In the genomic region with DNA sequence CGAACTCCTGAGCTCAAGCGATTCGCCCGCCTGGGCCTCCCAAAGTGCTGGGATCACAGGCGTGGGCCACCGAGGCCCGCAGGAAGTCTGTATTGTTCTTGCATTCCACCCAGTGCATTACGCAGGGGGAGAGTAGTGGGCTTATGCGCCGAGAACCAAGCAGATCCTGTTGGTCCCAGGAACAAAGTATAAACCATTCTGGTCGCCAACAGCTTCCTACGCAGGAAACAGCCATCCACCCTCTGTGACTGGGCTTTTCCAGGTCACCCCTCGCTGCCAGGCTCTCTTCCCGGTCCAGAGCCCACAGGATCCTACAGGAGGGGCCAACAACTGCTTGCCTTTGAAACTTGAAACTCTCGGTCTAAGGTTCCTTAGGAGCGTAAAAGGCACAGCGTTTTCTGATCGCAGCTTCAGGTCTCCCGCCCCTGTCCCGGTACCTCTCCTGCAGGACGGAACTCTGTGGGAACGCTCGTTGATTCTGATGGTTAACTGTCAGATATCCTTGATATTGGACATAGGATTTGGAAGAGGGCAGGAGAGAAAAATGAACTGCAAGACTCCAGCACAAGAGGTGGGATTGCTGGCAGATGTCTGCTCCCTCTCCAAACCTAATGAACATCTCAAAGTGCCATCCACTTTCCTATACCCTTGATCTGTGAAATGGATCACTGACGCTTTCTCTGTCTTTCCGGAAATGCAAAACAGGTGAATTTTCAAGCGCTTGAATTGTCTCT, we compare ENCODE assay signal across 10 cellular contexts. TPM values are rescaled to one million over a fixed set of nuclear protein-coding genes. Genes with fewer than 3 reads are reported as not detected.
A peak's percentile ranks its signal among the peaks of the same experiment; 100 is the strongest.
DNase-seq lines count a peak whose midpoint lies in the region; ATAC-seq and TF ChIP-seq lines count a peak whose summit lies in the region.
"Had no signal": no experiment of that assay in that cellular context is flagged by ENCODE, and none has a peak within 500 bp of the region (broad histone marks: within the 10 kb centered on the region; RNA-seq: fewer than 3 reads in every experiment).

No MANE protein-coding gene starts in this region.

- H3K27me3 ChIP-seq in CD4-positive, CD25-positive, alpha-beta regulatory T cell (ENCODE audit: control insufficient read depth, insufficient read depth, low read length) = no peaks in the 10 kb centered on the region
- no peaks in the 10 kb centered on the region for H3K27me3 ChIP-seq in PC-3 (ENCODE audit: low read length)

- H3K27ac ChIP-seq in CD4-positive, CD25-positive, alpha-beta regulatory T cell (ENCODE audit: insufficient read depth, low read length, poor library complexity, severe bottlenecking) = no peak overlapping the region
- peak overlapping the region; percentile 64 for H3K27ac ChIP-seq in PC-3 (ENCODE audit: low read length)

- H3F3A ChIP-seq in PC-3 (ENCODE audit: low read length, unreplicated experiment) = no peaks in the 10 kb centered on the region

- H3K27me3 Mint-ChIP-seq in CD4-positive, CD25-positive, alpha-beta regulatory T cell = peaks cover 17% of the 10 kb centered on the region
- no peaks in the 10 kb centered on the region for H3K27me3 Mint-ChIP-seq in osteocyte (ENCODE audit: unreplicated experiment)
- H3K27me3 Mint-ChIP-seq: memory B cell had no signal

- H3K4me3 Mint-ChIP-seq in CD4-positive, CD25-positive, alpha-beta regulatory T cell = peak overlapping the region; percentile 38 to 73 (median 60)
- H3K4me3 Mint-ChIP-seq in osteocyte (ENCODE audit: unreplicated experiment) = peak overlapping the region; percentile 75
- H3K4me3 Mint-ChIP-seq: memory B cell had no signal

- no peaks in the 10 kb centered on the region for H3K9me2 ChIP-seq in PC-3 (replicated peaks; ENCODE audit: low read length)

- H3K4me1 ChIP-seq in CD4-positive, CD25-positive, alpha-beta regulatory T cell (ENCODE audit: control insufficient read depth, insufficient read depth, low read length, poor library complexity, severe bottlenecking) = peaks cover 25% of the 10 kb centered on the region
- peaks cover 32% of the 10 kb centered on the region for H3K4me1 ChIP-seq in PC-3 (ENCODE audit: insufficient read depth, low read length)

- intact Hi-C loops in PC-3 (cut with micrococcal nuclease) = loop anchor here (5.0 to 10.0 kb wide), 3 partner anchors 37 to 438 kb away; a partner anchor contains a TSS

- no peak for DNase-seq in CD4-positive, CD25-positive, alpha-beta regulatory T cell
- DNase-seq in PC-3 (peak; percentile 81), fibroblast of pulmonary artery (ENCODE audit: low read depth) (peak; percentile 31), osteocyte (ENCODE audit: extremely low spot score, unreplicated experiment) (no peak), DMS114 treated with DMSO at 0.1 percent for 48 hours (lab: John Stamatoyannopoulos, UW; ENCODE audit: unreplicated experiment) (no peak), NCI-H2107 (lab: John Stamatoyannopoulos, UW) (no peak)
- DNase-seq: NCI-H526 had no signal

- H3K36me3 ChIP-seq in CD4-positive, CD25-positive, alpha-beta regulatory T cell (ENCODE audit: control insufficient read depth, insufficient read depth, low read length) = peaks cover 7% of the 10 kb centered on the region
- H3K36me3 ChIP-seq in PC-3 (ENCODE audit: low read depth, low read length) = no peaks in the 10 kb centered on the region

- peaks cover 90% of the 10 kb centered on the region for H3K79me2 ChIP-seq in PC-3 (ENCODE audit: low read length)

- H3K9me3 ChIP-seq in CD4-positive, CD25-positive, alpha-beta regulatory T cell (ENCODE audit: control insufficient read depth in 2 of 2, low read length in 2 of 2) = no peaks in the 10 kb centered on the region
- no peaks in the 10 kb centered on the region for H3K9me3 ChIP-seq in PC-3 (ENCODE audit: low read length)

- no peak overlapping the region for H3K4me3 ChIP-seq in CD4-positive, CD25-positive, alpha-beta regulatory T cell (ENCODE audit: low read depth, low read length)
- H3K4me3 ChIP-seq in PC-3 (ENCODE audit: low read length) (peak overlapping the region; percentile 64), fibroblast of pulmonary artery (replicated peaks; ENCODE audit: low read depth, low read length) (peak overlapping the region; percentile 47)

- peak overlapping the region; percentile 86 for H3K4me2 ChIP-seq in PC-3 (ENCODE audit: low read length)

- POLR2A ChIA-PET in PC-3 (lab: Charles Lee; ENCODE audit: unreplicated experiment) = no interaction called here

- peaks cover 13% of the 10 kb centered on the region for H3K36me3 Mint-ChIP-seq in CD4-positive, CD25-positive, alpha-beta regulatory T cell
- peaks cover 2% of the 10 kb centered on the region for H3K36me3 Mint-ChIP-seq in osteocyte (ENCODE audit: unreplicated experiment)

- TF ChIP-seq CTCF in PC-3 (conservative IDR thresholded peaks at IDR 0.05; ENCODE audit: low read depth, low read length) (no peak), fibroblast of pulmonary artery (IDR thresholded peaks at IDR 0.05; ENCODE audit: low read length, missing control alignments) (no peak), osteocyte (IDR thresholded peaks at IDR 0.05) (no peak)

- H3K27ac Mint-ChIP-seq in CD4-positive, CD25-positive, alpha-beta regulatory T cell = peak overlapping the region in 1 of 3 donors; percentile 84
- H3K27ac Mint-ChIP-seq in osteocyte (ENCODE audit: unreplicated experiment) = peak overlapping the region; percentile 93

- H3K4me1 Mint-ChIP-seq in CD4-positive, CD25-positive, alpha-beta regulatory T cell = peaks cover 4 to 45% (median 33%) of the 10 kb centered on the region in 4 donors
- H3K4me1 Mint-ChIP-seq in osteocyte (ENCODE audit: unreplicated experiment) = peaks cover 55% of the 10 kb centered on the region

- no peak for ATAC-seq in CD4-positive, CD25-positive, alpha-beta regulatory T cell (ENCODE audit: low read depth in 2 of 2)
- ATAC-seq in PC-3 (peak; percentile 19), HG03025 (IDR thresholded peaks at IDR 0.05; ENCODE audit: low FRiP score, unreplicated experiment) (no peak), HG03565 (IDR thresholded peaks at IDR 0.05; ENCODE audit: unreplicated experiment) (no peak)

- H2AFZ ChIP-seq in PC-3 (ENCODE audit: low read length) = peak overlapping the region; percentile 64

- peaks cover 0 to 2% (median 0%) of the 10 kb centered on the region in 7 donors for H3K9me3 Mint-ChIP-seq in CD4-positive, CD25-positive, alpha-beta regulatory T cell
- H3K9me3 Mint-ChIP-seq in osteocyte (ENCODE audit: unreplicated experiment) = no peaks in the 10 kb centered on the region
- H3K9me3 Mint-ChIP-seq: memory B cell had no signal

- H3K9ac ChIP-seq in PC-3 (ENCODE audit: low read length) = peak overlapping the region; percentile 29

- H4K20me1 ChIP-seq in PC-3 (ENCODE audit: low read length) = no peaks in the 10 kb centered on the region

- CTCF ChIA-PET in PC-3 (lab: Charles Lee) = interaction anchor here (0.6 kb wide), 2 partner anchors 17 to 36 kb away, joined by 3 read pairs; no protein-coding TSS in a partner anchor

- TSS peak; percentile 1 for BruUV-seq in PC-3 (replicated peaks; lab: Mats Ljungman, UMichigan)

RNA-seq across cellular contexts. Expression of a gene that starts 4.2 kb away (rescaled TPM):
- 38.7 TPM for total RNA-seq in CD4-positive, CD25-positive, alpha-beta regulatory T cell
- 10 to 100 TPM; 35.8 to 69.7 (median 55.7) TPM for polyA plus RNA-seq in CD4-positive, CD25-positive, alpha-beta regulatory T cell
- total RNA-seq in PC-3 (2014; rRNA removed) = 4.8 and 8.9 TPM in 2 replicates
- 5.2 and 5.3 TPM in 2 replicates for total RNA-seq in osteocyte

Comparison
In these comparisons a context has a peak if more than half of its experiments do, and no peak if none do; other contexts are left out.
1. DNase-seq: peak in PC-3 (single experiment) and fibroblast of pulmonary artery (single experiment); none in CD4-positive, CD25-positive, alpha-beta regulatory T cell (0 of 3), osteocyte (single experiment), DMS114 treated with DMSO at 0.1 percent for 48 hours (single experiment) and NCI-H2107 (single experiment).